ENCODE assay signal across 8 cellular contexts in the genomic region with DNA sequence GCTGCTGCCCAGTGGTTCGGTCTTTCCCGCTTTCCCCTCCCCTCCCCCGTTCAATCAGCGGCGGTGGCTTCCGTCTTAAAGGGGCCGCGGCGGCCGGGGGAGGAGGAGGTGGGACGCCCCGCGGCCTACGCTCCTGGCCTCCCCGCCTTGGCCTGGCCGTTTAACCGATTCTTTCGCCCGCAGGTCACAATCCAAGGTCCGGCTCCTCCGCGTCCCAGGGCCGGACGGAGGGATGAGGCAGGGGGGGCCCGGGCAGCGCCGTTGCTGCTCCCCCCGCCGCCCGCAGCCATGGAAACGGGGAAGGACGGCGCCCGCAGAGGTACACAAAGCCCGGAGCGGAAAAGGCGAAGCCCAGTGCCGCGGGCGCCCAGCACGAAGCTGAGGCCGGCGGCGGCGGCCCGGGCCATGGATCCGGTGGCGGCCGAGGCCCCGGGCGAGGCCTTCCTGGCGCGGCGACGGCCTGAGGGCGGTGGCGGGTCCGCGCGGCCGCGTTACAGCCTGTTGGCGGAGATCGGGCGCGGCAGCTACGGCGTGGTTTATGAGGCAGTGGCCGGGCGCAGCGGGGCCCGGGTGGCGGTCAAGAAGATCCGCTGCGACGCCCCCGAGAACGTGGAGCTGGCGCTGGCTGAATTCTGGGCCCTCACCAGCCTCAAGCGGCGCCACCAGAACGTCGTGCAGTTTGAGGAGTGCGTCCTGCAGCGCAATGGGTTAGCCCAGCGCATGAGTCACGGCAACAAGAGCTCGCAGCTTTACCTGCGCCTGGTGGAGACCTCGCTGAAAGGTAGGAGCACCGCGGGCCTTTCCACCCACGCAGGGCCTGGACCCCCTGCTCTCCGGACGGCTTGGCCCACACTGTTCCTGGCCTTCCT. TPM values are rescaled to one million over a fixed set of nuclear protein-coding genes. Genes with fewer than 3 reads are reported as not detected.
DNase-seq lines count a peak whose midpoint lies in the region; ATAC-seq and TF ChIP-seq lines count a peak whose summit lies in the region.

No MANE protein-coding gene starts in this region.

- H3K36me3 ChIP-seq in prostate gland: no peaks in the 10 kb centered on the region

- 0 to 1% (median 1%) methylated on average over 85 to 95 of the region's 95 CpGs for WGBS in adipose tissue, 3 donors
- under 1% methylated on average over 85 of the region's 95 CpGs for WGBS in prostate gland

- H3K27ac ChIP-seq in adipose tissue (ENCODE audit: low read depth, low read length): peak overlapping the region; percentile 100
- peak overlapping the region; percentile 99 for H3K27ac ChIP-seq in prostate gland

- peaks cover 19% of the 10 kb centered on the region for H3K4me1 ChIP-seq in prostate gland (replicated peaks)

- DNase-seq in GM12864 (ENCODE audit: low read depth) (peak; percentile 57), HFF-Myc (ENCODE audit: extremely low read depth, low read depth) (no peak), NAMALWA (ENCODE audit: low spot score) (peak; percentile 89), SW480 (ENCODE audit: low spot score) (peak; percentile 89), left cardiac atrium (peak; percentile 89), prostate gland (ENCODE audit: low spot score) (peak; percentile 81), ureter (ENCODE audit: low spot score) (peak; percentile 89)

- TF ChIP-seq CTCF in GM12864 (IDR thresholded peaks at IDR 0.05; ENCODE audit: low read depth, low read length, missing control alignments) (no peak), HFF-Myc (IDR thresholded peaks at IDR 0.05; ENCODE audit: low read depth, low read length, missing control alignments) (no peak), prostate gland (IDR thresholded peaks at IDR 0.05) (peak in 1 of 4 experiments; percentile 8)

- no peaks in the 10 kb centered on the region for H3K9me3 ChIP-seq in prostate gland

- intact Hi-C loops in left cardiac atrium (cut with DNase I) (loop anchor here in 1 of 2 donors (5.0 kb wide), 1 partner anchor 44 kb away; no protein-coding TSS in a partner anchor), prostate gland (cut with DNase I) (loop anchor here (5.0 to 10.0 kb wide), 3 partner anchors 206 to 562 kb away; a partner anchor contains a TSS)

- peak overlapping the region; percentile 90 for H3K4me3 ChIP-seq in GM12864 (ENCODE audit: low read depth, low read length)
- H3K4me3 ChIP-seq in HFF-Myc (replicated peaks; ENCODE audit: low read depth, low read length): peak overlapping the region; percentile 88
- H3K4me3 ChIP-seq in prostate gland: peak overlapping the region; percentile 83 to 99

- no peaks in the 10 kb centered on the region for H3K27me3 ChIP-seq in prostate gland (replicated peaks; ENCODE audit: insufficient read depth)

- ATAC-seq in left cardiac atrium: peak; percentile 85 to 86

- TF ChIP-seq POLR2A in prostate gland (IDR thresholded peaks at IDR 0.05): peak; percentile 71

RNA-seq across cellular contexts. Expression of a gene that starts 1.2 kb away (rescaled TPM):
- polyA plus RNA-seq in adipose tissue: 1 to 10 TPM; 4.0 to 7.7 (median 5.8) TPM
- total RNA-seq in left cardiac atrium (10 to 100 TPM; 13.2 to 19.3 TPM), prostate gland (10 to 100 TPM; 24.2 to 40.7 TPM), ureter (21.2 TPM)
